ENCODE assay signal across 26 cellular contexts in genomic region chr19:30340724-30341595, GRCh38. TPM values are rescaled to one million over a fixed set of nuclear protein-coding genes. Genes with fewer than 3 reads are reported as not detected.
DNase-seq lines count a peak whose midpoint lies in the region; TF ChIP-seq lines count a peak whose summit lies in the region.
"Had no signal": no experiment of that assay in that cellular context is flagged by ENCODE, and none has a peak within 500 bp of the region (broad histone marks: within the 10 kb centered on the region; RNA-seq: fewer than 3 reads in every experiment).

No MANE protein-coding gene starts in this region.

- no peaks in the 10 kb centered on the region for H3K36me3 Mint-ChIP-seq in osteocyte (ENCODE audit: unreplicated experiment)
- H3K36me3 Mint-ChIP-seq: CD4-positive, alpha-beta memory T cell had no signal

- TF ChIP-seq CTCF in A673 (conservative IDR thresholded peaks at IDR 0.05; ENCODE audit: low read depth, low read length) (no peak), dorsolateral prefrontal cortex (IDR thresholded peaks at IDR 0.05 in 54 of 56, conservative IDR thresholded peaks at IDR 0.05 in 2 of 56; ENCODE audit: low read depth in 1 of 56, partially characterized antibody in 56 of 56) (no peak), osteocyte (IDR thresholded peaks at IDR 0.05) (no peak), uterus (IDR thresholded peaks at IDR 0.05) (no peak)

- POLR2A ChIA-PET in A673 (lab: Charles Lee; ENCODE audit: low non-redundant PET): no interaction called here

- H3K27me3 ChIP-seq in A673 (replicated peaks; ENCODE audit: insufficient read depth, low read depth, low read length, poor library complexity) (no peaks in the 10 kb centered on the region), dorsolateral prefrontal cortex (no peaks in the 10 kb centered on the region), uterus (no peaks in the 10 kb centered on the region)
- H3K27me3 ChIP-seq in effector memory CD4-positive, alpha-beta T cell (replicated peaks; ENCODE audit: control insufficient read depth, insufficient read depth, low read length, poor library complexity, severe bottlenecking): no peaks in the 10 kb centered on the region
- H3K27me3 ChIP-seq: sigmoid colon, upper lobe of right lung had no signal

- CTCF ChIA-PET in A673 (lab: Charles Lee): no interaction called here

- intact Hi-C loops in A673 (cut with micrococcal nuclease; ENCODE audit: unreplicated experiment) (no loop called here), dorsolateral prefrontal cortex (cut with DNase I) (loop anchor here in 1 of 2 donors (5.0 kb wide), 1 partner anchor 39 kb away; no protein-coding TSS in a partner anchor), uterus (cut with DNase I; ENCODE audit: low total_unique reads) (no loop called here)

- DNase-seq in A673 (ENCODE audit: low spot score) (peak; percentile 24), GM04504 (ENCODE audit: low read depth) (peak; percentile 24), dorsolateral prefrontal cortex (peak in 1 of 10 donors; percentile 28), osteocyte (ENCODE audit: extremely low spot score, unreplicated experiment) (peak; percentile 8), uterus (no peak), NCI-H1092 (lab: John Stamatoyannopoulos, UW) (no peak)
- DNase-seq in effector memory CD4-positive, alpha-beta T cell: no peak
- no peak for DNase-seq in activated naive CD4-positive, alpha-beta T cell (lab: John Stamatoyannopoulos, UW)
- DNase-seq: ACHN; activated CD8-positive, alpha-beta memory T cell treated with anti-CD3 and anti-CD28 coated beads, Interleukin-2, amount 50 U/mL, for 48 hours; activated effector memory CD4-positive, alpha-beta T cell treated with anti-CD3 and anti-CD28 coated beads, Interleukin-2, amount 50 U/mL, for 16 hours; CD4-positive, alpha-beta memory T cell; DMS53; NCI-H1930; NCI-H446 treated with DMSO at 0.1 percent for 48 hours; occipital lobe; sigmoid colon; stimulated activated CD4-positive, alpha-beta T cell treated with anti-CD3 and anti-CD28 coated beads, Interleukin-2, amount 100 ng/mL, for 24 hours; stimulated activated naive CD8-positive, alpha-beta T cell treated with anti-CD3 and anti-CD28 coated beads, Interleukin-15, Interleukin-2, amounts not matched to agents 100 U/mL and 50 U/mL, for 24 hours; upper lobe of right lung had no signal

- H3K9me3 ChIP-seq in A673 (ENCODE audit: low read depth, low read length, poor library complexity, severe bottlenecking) (no peaks in the 10 kb centered on the region), uterus (no peaks in the 10 kb centered on the region)
- no peaks in the 10 kb centered on the region for H3K9me3 ChIP-seq in effector memory CD4-positive, alpha-beta T cell (ENCODE audit: control insufficient read depth, low read length)
- H3K9me3 ChIP-seq: sigmoid colon, upper lobe of right lung had no signal

- H3K9me3 Mint-ChIP-seq in osteocyte (ENCODE audit: unreplicated experiment): peaks cover 11% of the 10 kb centered on the region
- H3K9me3 Mint-ChIP-seq: CD4-positive, alpha-beta memory T cell had no signal

- no peak for TF ChIP-seq POLR2A in uterus (IDR thresholded peaks at IDR 0.05)

- H3K27ac ChIP-seq in A673 (ENCODE audit: low read depth, low read length, poor library complexity, severe bottlenecking) (no peak overlapping the region), dorsolateral prefrontal cortex (peak overlapping the region in 51 of 59 donors; percentile 6 to 84 (median 57)), uterus (no peak overlapping the region)
- H3K27ac ChIP-seq in effector memory CD4-positive, alpha-beta T cell (ENCODE audit: insufficient read depth, low read length, poor library complexity, severe bottlenecking): no peak overlapping the region
- H3K27ac ChIP-seq: cardiac muscle cell, sigmoid colon, upper lobe of right lung had no signal

- no peaks in the 10 kb centered on the region for H3K4me1 Mint-ChIP-seq in osteocyte (ENCODE audit: unreplicated experiment)
- H3K4me1 Mint-ChIP-seq: CD4-positive, alpha-beta memory T cell had no signal

- no peaks in the 10 kb centered on the region for H3K36me3 ChIP-seq in A673 (ENCODE audit: insufficient read depth, low read length, poor library complexity, severe bottlenecking)
- H3K36me3 ChIP-seq in effector memory CD4-positive, alpha-beta T cell (ENCODE audit: control insufficient read depth, insufficient read depth, low read length): no peaks in the 10 kb centered on the region
- H3K36me3 ChIP-seq in uterus: no peaks in the 10 kb centered on the region
- H3K36me3 ChIP-seq: cardiac muscle cell, sigmoid colon, upper lobe of right lung had no signal

- H3K4me3 ChIP-seq in A673 (ENCODE audit: low read depth, low read length, poor library complexity, severe bottlenecking) (no peak overlapping the region), dorsolateral prefrontal cortex (peak overlapping the region in 1 of 59 donors; percentile 3), uterus (no peak overlapping the region)
- H3K4me3 ChIP-seq in effector memory CD4-positive, alpha-beta T cell (ENCODE audit: insufficient read depth, low read depth, low read length, poor library complexity, severe bottlenecking): no peak overlapping the region
- H3K4me3 ChIP-seq: cardiac muscle cell, K562, sigmoid colon, upper lobe of right lung had no signal

- BruUV-seq in A673 (replicated peaks; lab: Mats Ljungman, UMichigan): no TSS peak

- H3K27me3 Mint-ChIP-seq in osteocyte (ENCODE audit: unreplicated experiment): no peaks in the 10 kb centered on the region

- H3K27ac Mint-ChIP-seq in osteocyte (ENCODE audit: unreplicated experiment): no peak overlapping the region
- H3K27ac Mint-ChIP-seq: CD4-positive, alpha-beta memory T cell had no signal

- no peak overlapping the region for H3K4me3 Mint-ChIP-seq in osteocyte (ENCODE audit: unreplicated experiment)
- H3K4me3 Mint-ChIP-seq: CD4-positive, alpha-beta memory T cell had no signal

- H3K4me1 ChIP-seq in A673 (ENCODE audit: insufficient read depth, low read length, poor library complexity, severe bottlenecking) (peaks cover 9% of the 10 kb centered on the region), uterus (no peaks in the 10 kb centered on the region)
- H3K4me1 ChIP-seq in effector memory CD4-positive, alpha-beta T cell (ENCODE audit: control insufficient read depth, insufficient read depth, low read length, poor library complexity, severe bottlenecking): no peaks in the 10 kb centered on the region
- H3K4me1 ChIP-seq: upper lobe of right lung had no signal

RNA-seq across cellular contexts. Expression of gene ZNF536, which starts 31.2 kb away (rescaled TPM):
- 2.9 and 3.5 TPM in 2 replicates for total RNA-seq in A673 (2021)
- 100 to 1,000 TPM in 7 of 120 experiments, 10 to 100 TPM in 113; 15.6 to 171 (median 49.0) TPM for total RNA-seq in dorsolateral prefrontal cortex
- total RNA-seq in osteocyte: not detected in 2 replicates
- total RNA-seq in uterus: 1 to 10 TPM in 2 of 4 donors, under 1 TPM in 1, not detected in 1; 0.67 to 3.3 (median 2.8) TPM
- total RNA-seq: dermis microvascular lymphatic vessel endothelial cell; glomerular endothelial cell; K562; left lobe of liver; T-helper 1 cell treated with Interleukin-12 subunit alpha and Interleukin-12 subunit beta and Interleukin-4 antibody, amounts not matched to agents 30 ng/mL and 1 ng/mL, for 36 hours had no signal

Comparison
In these comparisons a context has a peak if more than half of its experiments do, and no peak if none do; other contexts are left out.
1. DNase-seq: peak in A673 (single experiment), GM04504 (single experiment) and osteocyte (single experiment); none in effector memory CD4-positive, alpha-beta T cell (0 of 3), uterus (0 of 2), activated naive CD4-positive, alpha-beta T cell (0 of 4) and NCI-H1092 (single experiment).
2. H3K27ac ChIP-seq: peak in dorsolateral prefrontal cortex (51 of 59); none in A673 (single experiment), effector memory CD4-positive, alpha-beta T cell (single experiment) and uterus (0 of 2).